8 cellular contexts compared by ENCODE assay signal in genomic region chr10:97333351-97333600, GRCh38. TPM values are rescaled to one million over a fixed set of nuclear protein-coding genes. Genes with fewer than 3 reads are reported as not detected.
DNase-seq lines count a peak whose midpoint lies in the region; ATAC-seq and TF ChIP-seq lines count a peak whose summit lies in the region.

No MANE protein-coding gene starts in this region.

- no peak for TF ChIP-seq POLR2A in IMR-90 (IDR thresholded peaks at IDR 0.05; ENCODE audit: low read depth, low read length)

- no peaks in the 10 kb centered on the region for H3K27me3 ChIP-seq in Caco-2 (replicated peaks; ENCODE audit: control insufficient read depth, insufficient read depth, low read length)
- peaks cover 17% of the 10 kb centered on the region for H3K27me3 ChIP-seq in IMR-90 (ENCODE audit: control insufficient read depth, insufficient read depth, low read length)
- peaks cover 21% of the 10 kb centered on the region; the same call in 1 of the 2 replicates for H3K27me3 ChIP-seq in iPS-20b (ENCODE audit: insufficient read depth, low read length)
- no peaks in the 10 kb centered on the region for H3K27me3 ChIP-seq in subcutaneous abdominal adipose tissue (ENCODE audit: control insufficient read depth in 5 of 5, insufficient read depth in 4 of 5, low read length in 5 of 5)

- H3K36me3 Mint-ChIP-seq in Caco-2 (ENCODE audit: insufficient read depth, unreplicated experiment), result no peaks in the 10 kb centered on the region
- H3K36me3 Mint-ChIP-seq in activated naive CD8-positive, alpha-beta T cell treated with anti-CD3 and anti-CD28 coated beads, Interleukin-2, amount 10 ng/mL, durations not matched to agents 7 days and 5 days, result peaks cover 20% of the 10 kb centered on the region

- peak overlapping the region; percentile 10 to 25; a peak in 2 of 4 replicates for H4K8ac ChIP-seq in IMR-90 (ENCODE audit: low read depth in 2 of 2, low read length in 2 of 2)

- TF ChIP-seq CTCF in Caco-2 (IDR thresholded peaks at IDR 0.05; ENCODE audit: insufficient read depth in 1 of 2, low read depth in 1 of 2, low read length in 1 of 2, severe bottlenecking in 1 of 2, unreplicated experiment in 1 of 2) (peak in 1 of 2 experiments; percentile 33), IMR-90 (conservative IDR thresholded peaks at IDR 0.05; ENCODE audit: low read depth, low read length) (no peak; the same call in 1 of the 2 replicates)

- no peak overlapping the region for H2BK15ac ChIP-seq in IMR-90 (ENCODE audit: low read depth, low read length)

- POLR2A ChIA-PET in Caco-2 (lab: Charles Lee) (interaction anchor here (0.6 to 1.6 kb wide), 3 partner anchors 41 to 166 kb away, joined by 3 to 7 read pairs (median 5); partner anchors contain the start of genes ARHGAP19, RRP12 and UBTD1), IMR-90 (lab: Charles Lee; ENCODE audit: unreplicated experiment) (interaction anchor here (0.5 to 0.6 kb wide), 2 partner anchors 12 to 122 kb away, joined by 3 to 7 read pairs; no protein-coding TSS in a partner anchor)
- POLR2A ChIA-PET in activated naive CD8-positive, alpha-beta T cell treated with anti-CD3 and anti-CD28 coated beads, Interleukin-2, amount 10 ng/mL, durations not matched to agents 7 days and 5 days (lab: Charles Lee), result interaction anchor here (1.0 to 5.2 kb wide), 5 partner anchors 13 to 353 kb away, joined by 3 to 54 read pairs (median 6); partner anchors contain the start of genes ARHGAP19, AVPI1, FRAT1 and RRP12

- H3K9ac ChIP-seq in IMR-90 (ENCODE audit: low read depth, low read length) (peak overlapping the region; percentile 97), iPS-20b (ENCODE audit: low read depth, low read length) (peak overlapping the region; percentile 83), subcutaneous abdominal adipose tissue (ENCODE audit: low read length in 5 of 5) (peak overlapping the region; percentile 17 to 78 (median 75))

- no peak for ATAC-seq in IMR-90 (ENCODE audit: low read depth)
- ATAC-seq in activated naive CD8-positive, alpha-beta T cell treated with anti-CD3 and anti-CD28 coated beads, Interleukin-2, amount 10 ng/mL, durations not matched to agents 7 days and 5 days (ENCODE audit: low read depth), result no peak
- no peak for ATAC-seq in HG03378 (IDR thresholded peaks at IDR 0.05; ENCODE audit: unreplicated experiment)

- no peaks in the 10 kb centered on the region for H3K9me3 Mint-ChIP-seq in Caco-2 (ENCODE audit: unreplicated experiment)
- H3K9me3 Mint-ChIP-seq in activated naive CD8-positive, alpha-beta T cell treated with anti-CD3 and anti-CD28 coated beads, Interleukin-2, amount 10 ng/mL, durations not matched to agents 7 days and 5 days, result no peaks in the 10 kb centered on the region

- no peak overlapping the region for H2BK5ac ChIP-seq in IMR-90 (ENCODE audit: low read depth, low read length, poor library complexity, severe bottlenecking)

- no peak overlapping the region for H2AK9ac ChIP-seq in IMR-90 (replicated peaks; ENCODE audit: low read depth, low read length, poor library complexity)

- no peak overlapping the region for H4K91ac ChIP-seq in IMR-90 (ENCODE audit: insufficient read depth, low read depth, low read length)

- no peak overlapping the region for H2AK5ac ChIP-seq in IMR-90 (ENCODE audit: low read depth, low read length)

- H3K4me2 ChIP-seq in IMR-90 (ENCODE audit: low read depth, low read length), result peak overlapping the region; percentile 94

- H3K4me1 ChIP-seq in Caco-2 (peaks cover 32% of the 10 kb centered on the region), IMR-90 (ENCODE audit: control insufficient read depth, insufficient read depth, low read length) (peaks cover 16% of the 10 kb centered on the region), iPS-20b (ENCODE audit: insufficient read depth, low read length) (peaks cover 30% of the 10 kb centered on the region; the same call in 1 of the 2 replicates), subcutaneous abdominal adipose tissue (ENCODE audit: control insufficient read depth in 5 of 5, insufficient read depth in 5 of 5, low read length in 5 of 5) (peaks cover 2 to 68% (median 54%) of the 10 kb centered on the region in 5 donors)

- no peaks in the 10 kb centered on the region for H3K27me3 Mint-ChIP-seq in Caco-2 (ENCODE audit: insufficient read depth, unreplicated experiment)
- H3K27me3 Mint-ChIP-seq in activated naive CD8-positive, alpha-beta T cell treated with anti-CD3 and anti-CD28 coated beads, Interleukin-2, amount 10 ng/mL, durations not matched to agents 7 days and 5 days, result peaks cover 28% of the 10 kb centered on the region

- H3K4me3 ChIP-seq in Caco-2 (ENCODE audit: low read depth, low read length) (peak overlapping the region; percentile 99), IMR-90 (ENCODE audit: insufficient read depth, low read depth, low read length) (peak overlapping the region; percentile 72), iPS-20b (ENCODE audit: low read length) (peak overlapping the region; percentile 84), subcutaneous abdominal adipose tissue (ENCODE audit: low read depth in 1 of 5, low read length in 5 of 5) (peak overlapping the region; percentile 73 to 86 (median 81))

- no peaks in the 10 kb centered on the region; the same call in 1 of the 2 replicates for H3K9me1 ChIP-seq in IMR-90 (ENCODE audit: insufficient read depth, low read length)

- no peaks in the 10 kb centered on the region for H4K20me1 ChIP-seq in IMR-90 (ENCODE audit: insufficient read depth, low read length)

- H3K79me1 ChIP-seq in IMR-90 (ENCODE audit: low read depth in 1 of 2, low read length in 2 of 2), result peaks cover 15 to 35% of the 10 kb centered on the region in 2 experiments

- H2BK20ac ChIP-seq in IMR-90 (ENCODE audit: low read depth, low read length), result no peak overlapping the region

- in situ Hi-C loops in IMR-90 (cut with MboI; ENCODE audit: low sequenced_read_pairs), result no loop called here

- no peak for DNase-seq in Caco-2
- peak; percentile 36 for DNase-seq in IMR-90
- DNase-seq in activated naive CD8-positive, alpha-beta T cell treated with anti-CD3 and anti-CD28 coated beads, Interleukin-2, amount 10 ng/mL, durations not matched to agents 7 days and 5 days, result no peak
- no peak for DNase-seq in NCI-H1930 (lab: John Stamatoyannopoulos, UW)
- DNase-seq in superior temporal gyrus (ENCODE audit: extremely low spot score), result no peak

- no peak for TF ChIP-seq RAD21 in IMR-90 (IDR thresholded peaks at IDR 0.05; ENCODE audit: low read length)

- no peak overlapping the region for H2BK120ac ChIP-seq in IMR-90 (ENCODE audit: low read depth, low read length)

- BruUV-seq in Caco-2 (replicated peaks; lab: Mats Ljungman, UMichigan) (no TSS peak), IMR-90 (replicated peaks; lab: Mats Ljungman, UMichigan) (no TSS peak)

- peak overlapping the region; percentile 75 for H2AFZ ChIP-seq in IMR-90 (replicated peaks; ENCODE audit: low read length, poor library complexity)

- H3K4me3 Mint-ChIP-seq in Caco-2 (ENCODE audit: unreplicated experiment), result peak overlapping the region; percentile 78
- H3K4me3 Mint-ChIP-seq in activated naive CD8-positive, alpha-beta T cell treated with anti-CD3 and anti-CD28 coated beads, Interleukin-2, amount 10 ng/mL, durations not matched to agents 7 days and 5 days, result peak overlapping the region; percentile 92

- 0% methylated on average over 3 of the region's 7 CpGs; no CpG with 5 or more reads in 1 of the 2 experiments for WGBS in IMR-90 (ENCODE audit: extremely low coverage in 2 of 2, insufficient read length in 1 of 2), 2 experiments

- H3K27ac Mint-ChIP-seq in Caco-2 (ENCODE audit: unreplicated experiment), result peak overlapping the region; percentile 92
- H3K27ac Mint-ChIP-seq in activated naive CD8-positive, alpha-beta T cell treated with anti-CD3 and anti-CD28 coated beads, Interleukin-2, amount 10 ng/mL, durations not matched to agents 7 days and 5 days, result peak overlapping the region; percentile 83

- H4K5ac ChIP-seq in IMR-90 (ENCODE audit: low read depth, low read length), result peak overlapping the region; percentile 61; the same call in 1 of the 2 replicates

- dilution Hi-C loops in IMR-90 (cut with HindIII; ENCODE audit: low sequenced_read_pairs, unreplicated experiment), result no loop called here

- no peak overlapping the region for H3K18ac ChIP-seq in IMR-90 (ENCODE audit: low read depth, low read length)

- CTCF ChIA-PET in Caco-2 (lab: Charles Lee), result interaction anchor here (0.7 to 2.1 kb wide), 6 partner anchors 16 to 608 kb away, joined by 3 to 16 read pairs (median 4); partner anchors contain the start of genes ARHGAP19 and RRP12
- CTCF ChIA-PET in IMR-90 (lab: Yijun Ruan, JAX), result interaction anchor here (1.2 to 3.5 kb wide), 5 partner anchors 14 to 54 kb away, joined by 3 to 23 read pairs (median 5); partner anchors contain the start of gene FRAT1

- H3K56ac ChIP-seq in IMR-90 (ENCODE audit: extremely low read depth, insufficient read depth, low read length), result peak overlapping the region; percentile 6; the same call in 1 of the 2 replicates

- intact Hi-C loops in Caco-2 (cut with micrococcal nuclease; ENCODE audit: unreplicated experiment), result loop anchor here (2.0 to 5.0 kb wide), 2 partner anchors 54 to 164 kb away; partner anchors contain the start of genes MMS19 and UBTD1
- intact Hi-C loops in IMR-90 (cut with micrococcal nuclease), result loop anchor here (2.0 kb wide), 2 partner anchors 54 to 260 kb away; no protein-coding TSS in a partner anchor

- peak overlapping the region; percentile 94 for H3K27ac ChIP-seq in IMR-90 (ENCODE audit: insufficient read depth, low read length)
- H3K27ac ChIP-seq in iPS-20b (ENCODE audit: low read length), result no peak overlapping the region
- peak overlapping the region; percentile 84 for H3K27ac ChIP-seq in subcutaneous abdominal adipose tissue (ENCODE audit: low read depth, low read length)

- peak overlapping the region; percentile 31 for H3K4ac ChIP-seq in IMR-90 (ENCODE audit: low read depth, low read length)

- peaks cover 29% of the 10 kb centered on the region for H3K4me1 Mint-ChIP-seq in Caco-2 (ENCODE audit: low read depth, unreplicated experiment)
- peaks cover 32% of the 10 kb centered on the region for H3K4me1 Mint-ChIP-seq in activated naive CD8-positive, alpha-beta T cell treated with anti-CD3 and anti-CD28 coated beads, Interleukin-2, amount 10 ng/mL, durations not matched to agents 7 days and 5 days

- H3K9me3 ChIP-seq in Caco-2 (no peaks in the 10 kb centered on the region), IMR-90 (ENCODE audit: control insufficient read depth, insufficient read depth, low read length) (no peaks in the 10 kb centered on the region), iPS-20b (ENCODE audit: insufficient read depth, low read depth, low read length) (no peaks in the 10 kb centered on the region), subcutaneous abdominal adipose tissue (ENCODE audit: control insufficient read depth in 5 of 5, low read length in 5 of 5) (no peaks in the 10 kb centered on the region)

- H3K14ac ChIP-seq in IMR-90 (replicated peaks; ENCODE audit: low read depth, low read length), result 0 out of 2 replicates have a peak overlapping the region, but pooled peaks have one; percentile 1

- H3K36me3 ChIP-seq in Caco-2 (ENCODE audit: control insufficient read depth, insufficient read depth, low read length) (peaks cover 1% of the 10 kb centered on the region; the same call in 1 of the 2 replicates), IMR-90 (ENCODE audit: control insufficient read depth, insufficient read depth, low read length) (no peaks in the 10 kb centered on the region), iPS-20b (ENCODE audit: insufficient read depth, low read depth, low read length) (peaks cover 34% of the 10 kb centered on the region), subcutaneous abdominal adipose tissue (ENCODE audit: control insufficient read depth in 5 of 5, insufficient read depth in 5 of 5, low read length in 5 of 5) (peaks cover 2 to 14% (median 9%) of the 10 kb centered on the region in 5 donors)

- H3K23ac ChIP-seq in IMR-90 (ENCODE audit: low read depth, low read length), result peak overlapping the region; percentile 5; the same call in 1 of the 2 replicates

RNA-seq across cellular contexts. Expression of gene FRAT2, which starts 1.3 kb away (rescaled TPM):
- total RNA-seq in Caco-2 (2022) (16.6 and 18.8 TPM in 2 replicates), IMR-90 (2012; rRNA removed) (2.5 and 2.8 TPM in 2 replicates)
- 1.8 and 2.0 TPM in 2 replicates for polyA plus RNA-seq in IMR-90 (2012; rRNA removed)
- 1.6 TPM in 2 replicates for polyA plus RNA-seq in IMR-90 (2012; cell fraction: cytosol; rRNA removed)
- polyA plus RNA-seq in IMR-90 (2012; cell fraction: nucleus; rRNA removed; ENCODE audit: low replicate concordance), result 1.3 and 1.4 TPM in 2 replicates
- total RNA-seq in activated naive CD8-positive, alpha-beta T cell treated with anti-CD3 and anti-CD28 coated beads, Interleukin-2, amount 10 ng/mL, durations not matched to agents 7 days and 5 days, result 10 to 100 TPM; 15.3 to 16.7 TPM

RNA-seq across cellular contexts. Expression of gene FRAT1, which starts 14.2 kb away (rescaled TPM):
- total RNA-seq in Caco-2 (2022) (2.3 and 2.9 TPM in 2 replicates), IMR-90 (2012; rRNA removed) (0.54 and 0.83 TPM in 2 replicates)
- polyA plus RNA-seq in IMR-90 (2012; rRNA removed), result 0.89 and 0.92 TPM in 2 replicates
- polyA plus RNA-seq in IMR-90 (2012; cell fraction: cytosol; rRNA removed), result 0.91 and 1.3 TPM in 2 replicates
- 0.55 and 0.64 TPM in 2 replicates for polyA plus RNA-seq in IMR-90 (2012; cell fraction: nucleus; rRNA removed; ENCODE audit: low replicate concordance)
- 10 to 100 TPM; 11.0 to 11.7 TPM for total RNA-seq in activated naive CD8-positive, alpha-beta T cell treated with anti-CD3 and anti-CD28 coated beads, Interleukin-2, amount 10 ng/mL, durations not matched to agents 7 days and 5 days

RNA-seq across cellular contexts. Expression of gene ARHGAP19, which starts 40.8 kb away (rescaled TPM):
- total RNA-seq in Caco-2 (2022) (13.9 and 15.9 TPM in 2 replicates), IMR-90 (2012; rRNA removed) (7.0 and 12.8 TPM in 2 replicates)
- polyA plus RNA-seq in IMR-90 (2012; rRNA removed), result 5.5 and 6.3 TPM in 2 replicates
- 1.2 and 2.2 TPM in 2 replicates for polyA plus RNA-seq in IMR-90 (2012; cell fraction: cytosol; rRNA removed)
- polyA plus RNA-seq in IMR-90 (2012; cell fraction: nucleus; rRNA removed; ENCODE audit: low replicate concordance), result 2.3 and 9.4 TPM in 2 replicates
- 10 to 100 TPM; 35.4 to 44.5 TPM for total RNA-seq in activated naive CD8-positive, alpha-beta T cell treated with anti-CD3 and anti-CD28 coated beads, Interleukin-2, amount 10 ng/mL, durations not matched to agents 7 days and 5 days
